ENCODE assay signal across 11 cellular contexts in the genomic region with DNA sequence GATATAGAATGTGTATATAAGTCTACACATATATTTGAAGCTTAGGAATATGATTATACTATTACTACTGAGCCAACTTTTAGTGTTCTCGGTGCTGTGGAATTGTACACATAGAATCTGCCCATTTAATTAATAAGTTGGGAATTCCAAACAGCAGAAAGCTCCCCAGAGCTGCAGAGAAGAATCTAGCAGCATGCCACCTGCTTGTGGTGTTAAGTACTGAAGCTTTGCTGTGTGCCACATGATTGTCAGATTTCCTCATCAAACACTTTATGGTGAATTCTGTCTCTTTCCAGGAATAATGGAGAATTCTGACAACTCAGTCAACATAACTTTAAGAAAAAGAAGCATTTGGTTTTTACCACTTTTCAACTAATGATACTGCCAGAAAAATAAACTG.
A peak's percentile ranks its signal among the peaks of the same experiment; 100 is the strongest.
DNase-seq lines count a peak whose midpoint lies in the region; TF ChIP-seq lines count a peak whose summit lies in the region.
"Had no signal": no experiment of that assay in that cellular context is flagged by ENCODE, and none has a peak within 500 bp of the region (broad histone marks: within the 10 kb centered on the region; RNA-seq: fewer than 3 reads in every experiment).

No MANE protein-coding gene starts in this region.

- no peaks in the 10 kb centered on the region for H3K36me3 ChIP-seq in neural cell (ENCODE audit: insufficient read depth, low read length)
- H3K36me3 ChIP-seq in transverse colon = peaks cover 0 to 11% (median 0%) of the 10 kb centered on the region in 4 donors

- no peaks in the 10 kb centered on the region for H3K9me3 ChIP-seq in neural cell (ENCODE audit: low read length)
- H3K9me3 ChIP-seq in transverse colon = no peaks in the 10 kb centered on the region

- no peak for TF ChIP-seq RAD21 in neural cell (conservative IDR thresholded peaks at IDR 0.05)

- no peaks in the 10 kb centered on the region for H3K9me2 ChIP-seq in neural cell (ENCODE audit: insufficient read depth, low read length)

- in situ Hi-C loops in transverse colon (cut with MboI; ENCODE audit: low pct_ligation_motif_present in 1 of 4, low pct_unique_long_range_greater_than_20kb in 1 of 4, low sequenced_read_pairs in 3 of 4) = no loop called here

- H3F3A ChIP-seq in neural cell (ENCODE audit: insufficient read depth, low read length, poor library complexity, severe bottlenecking) = no peaks in the 10 kb centered on the region

- H3K27ac ChIP-seq in neural cell (ENCODE audit: low read length) (no peak overlapping the region), transverse colon (no peak overlapping the region)

- H4K20me1 ChIP-seq in neural cell (ENCODE audit: insufficient read depth) = no peaks in the 10 kb centered on the region

- TF ChIP-seq EP300 in neural cell (conservative IDR thresholded peaks at IDR 0.05; ENCODE audit: poor library complexity, severe bottlenecking) = no peak
- no peak for TF ChIP-seq EP300 in transverse colon (IDR thresholded peaks at IDR 0.05; ENCODE audit: low read depth)

- TF ChIP-seq CTCF in epithelial cell of esophagus (IDR thresholded peaks at IDR 0.05; ENCODE audit: insufficient read depth, low read depth, low read length, missing control alignments) (peak; percentile 48), neural cell (IDR thresholded peaks at IDR 0.05; ENCODE audit: poor library complexity, severe bottlenecking) (peak; percentile 22), transverse colon (IDR thresholded peaks at IDR 0.05) (no peak)

- H2AFZ ChIP-seq in neural cell (ENCODE audit: low read depth, low read length) = no peak overlapping the region

- DNase-seq in GM03348 (ENCODE audit: low spot score) = peak; percentile 29
- peak; percentile 13 for DNase-seq in OCI-M1 (lab: John Stamatoyannopoulos, UW)
- DNase-seq in epithelial cell of esophagus (ENCODE audit: low read depth) = no peak
- no peak for DNase-seq in dedifferentiated amniotic fluid mesenchymal stem cell (ENCODE audit: extremely low spot score)
- no peak for DNase-seq in transverse colon
- DNase-seq in NCI-H187 treated with DMSO at 0.1 percent for 48 hours (lab: John Stamatoyannopoulos, UW) = no peak
- DNase-seq: activated CD4-positive, alpha-beta T cell treated with anti-CD3 and anti-CD28 coated beads, Interleukin-2, amount 10 ng/mL, durations not matched to agents 7 days and 5 days; activated naive CD4-positive, alpha-beta T cell; NCI-H774; T-cell had no signal

- WGBS in transverse colon (ENCODE audit: low coverage in 1 of 2), 2 donors = 88 to 100% methylated on average over 1 of the region's 1 CpG

- H3K4me2 ChIP-seq in neural cell (ENCODE audit: low read length) = no peak overlapping the region

- peaks cover 0 to 5% (median 0%) of the 10 kb centered on the region in 4 donors for H3K4me1 ChIP-seq in transverse colon

- H3K79me2 ChIP-seq in neural cell (replicated peaks; ENCODE audit: insufficient read depth, low read length) = no peaks in the 10 kb centered on the region

- intact Hi-C loops in transverse colon (cut with DNase I; ENCODE audit: low total_unique reads) = no loop called here

- H3K27me3 ChIP-seq in neural cell (ENCODE audit: insufficient read depth, low read depth, low read length) (no peaks in the 10 kb centered on the region), transverse colon (no peaks in the 10 kb centered on the region)

- H3K4me3 ChIP-seq in epithelial cell of esophagus (ENCODE audit: low read length) (no peak overlapping the region), neural cell (ENCODE audit: low read length) (no peak overlapping the region), transverse colon (no peak overlapping the region)

- no peak for TF ChIP-seq POLR2A in transverse colon (IDR thresholded peaks at IDR 0.05)

- H3K9ac ChIP-seq in neural cell (ENCODE audit: low read length) = no peak overlapping the region

TF ChIP-seq in neural cell, 6 proteins besides CTCF, POLR2A, EP300 and RAD21:
- TF ChIP-seq SMC3 (conservative IDR thresholded peaks at IDR 0.05; ENCODE audit: poor library complexity) (no peak), MXI1 (conservative IDR thresholded peaks at IDR 0.05; ENCODE audit: poor library complexity, severe bottlenecking) (no peak)

Comparison
In these comparisons a context has a peak if more than half of its experiments do, and no peak if none do; other contexts are left out.
1. DNase-seq: peak in GM03348 (single experiment) and OCI-M1 (single experiment); none in epithelial cell of esophagus (single experiment), dedifferentiated amniotic fluid mesenchymal stem cell (single experiment), transverse colon (single experiment) and NCI-H187 treated with DMSO at 0.1 percent for 48 hours (single experiment).
2. CTCF ChIP-seq: peak in epithelial cell of esophagus (single experiment) and neural cell (single experiment); none in transverse colon (0 of 5).